ENCODE assay signal across 1 cellular context in the genomic region with DNA sequence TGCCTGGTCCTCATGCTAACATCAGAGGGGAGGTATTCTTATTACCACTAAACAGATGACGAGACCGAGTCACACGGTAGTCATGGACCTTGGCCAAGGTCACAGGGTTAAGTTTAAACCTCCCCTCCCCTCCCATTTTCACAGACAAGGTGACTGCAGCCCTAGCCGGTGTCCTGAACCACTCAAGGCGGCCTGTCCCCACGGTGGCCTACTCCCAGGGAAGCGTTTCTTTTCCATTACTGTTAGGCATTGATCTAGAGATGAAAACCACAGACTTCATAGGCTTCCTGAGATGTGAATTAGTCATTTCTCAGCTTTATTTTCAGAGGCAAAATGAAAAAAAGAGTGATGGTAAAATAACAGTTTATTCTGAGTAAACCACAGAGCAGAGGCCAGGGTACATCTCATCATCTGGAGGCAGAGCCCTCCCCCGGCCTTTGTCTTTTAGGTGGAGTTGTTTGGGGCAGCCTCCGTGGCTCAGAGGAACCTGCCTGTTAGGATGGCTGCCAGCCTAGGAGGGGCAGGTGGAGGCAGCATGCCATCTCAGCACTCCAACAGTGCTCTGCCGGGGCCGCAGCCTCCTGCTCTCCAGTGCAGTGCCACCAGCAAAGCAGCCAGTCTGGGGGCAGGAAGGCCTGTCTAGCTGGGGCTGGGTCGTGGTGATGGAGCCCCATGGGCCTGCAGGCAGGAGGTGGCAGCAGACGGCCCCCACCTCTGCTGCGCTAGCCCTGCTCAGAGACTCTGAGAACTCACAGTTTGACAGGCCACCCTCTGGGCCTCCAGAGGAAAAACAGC.
TF ChIP-seq lines count a peak whose summit lies in the region.

No MANE protein-coding gene starts in this region.

TF ChIP-seq in HepG2, 621 proteins besides CTCF, POLR2A, EP300 and RAD21 (continued from another document and continues in another):
- TF ChIP-seq, protein P1, sequence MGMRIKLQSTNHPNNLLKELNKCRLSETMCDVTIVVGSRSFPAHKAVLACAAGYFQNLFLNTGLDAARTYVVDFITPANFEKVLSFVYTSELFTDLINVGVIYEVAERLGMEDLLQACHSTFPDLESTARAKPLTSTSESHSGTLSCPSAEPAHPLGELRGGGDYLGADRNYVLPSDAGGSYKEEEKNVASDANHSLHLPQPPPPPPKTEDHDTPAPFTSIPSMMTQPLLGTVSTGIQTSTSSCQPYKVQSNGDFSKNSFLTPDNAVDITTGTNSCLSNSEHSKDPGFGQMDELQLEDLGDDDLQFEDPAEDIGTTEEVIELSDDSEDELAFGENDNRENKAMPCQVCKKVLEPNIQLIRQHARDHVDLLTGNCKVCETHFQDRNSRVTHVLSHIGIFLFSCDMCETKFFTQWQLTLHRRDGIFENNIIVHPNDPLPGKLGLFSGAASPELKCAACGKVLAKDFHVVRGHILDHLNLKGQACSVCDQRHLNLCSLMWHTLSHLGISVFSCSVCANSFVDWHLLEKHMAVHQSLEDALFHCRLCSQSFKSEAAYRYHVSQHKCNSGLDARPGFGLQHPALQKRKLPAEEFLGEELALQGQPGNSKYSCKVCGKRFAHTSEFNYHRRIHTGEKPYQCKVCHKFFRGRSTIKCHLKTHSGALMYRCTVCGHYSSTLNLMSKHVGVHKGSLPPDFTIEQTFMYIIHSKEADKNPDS (CRISPR knock-in tag; IDR thresholded peaks at IDR 0.05), result no peak
- TF ChIP-seq, protein P2, sequence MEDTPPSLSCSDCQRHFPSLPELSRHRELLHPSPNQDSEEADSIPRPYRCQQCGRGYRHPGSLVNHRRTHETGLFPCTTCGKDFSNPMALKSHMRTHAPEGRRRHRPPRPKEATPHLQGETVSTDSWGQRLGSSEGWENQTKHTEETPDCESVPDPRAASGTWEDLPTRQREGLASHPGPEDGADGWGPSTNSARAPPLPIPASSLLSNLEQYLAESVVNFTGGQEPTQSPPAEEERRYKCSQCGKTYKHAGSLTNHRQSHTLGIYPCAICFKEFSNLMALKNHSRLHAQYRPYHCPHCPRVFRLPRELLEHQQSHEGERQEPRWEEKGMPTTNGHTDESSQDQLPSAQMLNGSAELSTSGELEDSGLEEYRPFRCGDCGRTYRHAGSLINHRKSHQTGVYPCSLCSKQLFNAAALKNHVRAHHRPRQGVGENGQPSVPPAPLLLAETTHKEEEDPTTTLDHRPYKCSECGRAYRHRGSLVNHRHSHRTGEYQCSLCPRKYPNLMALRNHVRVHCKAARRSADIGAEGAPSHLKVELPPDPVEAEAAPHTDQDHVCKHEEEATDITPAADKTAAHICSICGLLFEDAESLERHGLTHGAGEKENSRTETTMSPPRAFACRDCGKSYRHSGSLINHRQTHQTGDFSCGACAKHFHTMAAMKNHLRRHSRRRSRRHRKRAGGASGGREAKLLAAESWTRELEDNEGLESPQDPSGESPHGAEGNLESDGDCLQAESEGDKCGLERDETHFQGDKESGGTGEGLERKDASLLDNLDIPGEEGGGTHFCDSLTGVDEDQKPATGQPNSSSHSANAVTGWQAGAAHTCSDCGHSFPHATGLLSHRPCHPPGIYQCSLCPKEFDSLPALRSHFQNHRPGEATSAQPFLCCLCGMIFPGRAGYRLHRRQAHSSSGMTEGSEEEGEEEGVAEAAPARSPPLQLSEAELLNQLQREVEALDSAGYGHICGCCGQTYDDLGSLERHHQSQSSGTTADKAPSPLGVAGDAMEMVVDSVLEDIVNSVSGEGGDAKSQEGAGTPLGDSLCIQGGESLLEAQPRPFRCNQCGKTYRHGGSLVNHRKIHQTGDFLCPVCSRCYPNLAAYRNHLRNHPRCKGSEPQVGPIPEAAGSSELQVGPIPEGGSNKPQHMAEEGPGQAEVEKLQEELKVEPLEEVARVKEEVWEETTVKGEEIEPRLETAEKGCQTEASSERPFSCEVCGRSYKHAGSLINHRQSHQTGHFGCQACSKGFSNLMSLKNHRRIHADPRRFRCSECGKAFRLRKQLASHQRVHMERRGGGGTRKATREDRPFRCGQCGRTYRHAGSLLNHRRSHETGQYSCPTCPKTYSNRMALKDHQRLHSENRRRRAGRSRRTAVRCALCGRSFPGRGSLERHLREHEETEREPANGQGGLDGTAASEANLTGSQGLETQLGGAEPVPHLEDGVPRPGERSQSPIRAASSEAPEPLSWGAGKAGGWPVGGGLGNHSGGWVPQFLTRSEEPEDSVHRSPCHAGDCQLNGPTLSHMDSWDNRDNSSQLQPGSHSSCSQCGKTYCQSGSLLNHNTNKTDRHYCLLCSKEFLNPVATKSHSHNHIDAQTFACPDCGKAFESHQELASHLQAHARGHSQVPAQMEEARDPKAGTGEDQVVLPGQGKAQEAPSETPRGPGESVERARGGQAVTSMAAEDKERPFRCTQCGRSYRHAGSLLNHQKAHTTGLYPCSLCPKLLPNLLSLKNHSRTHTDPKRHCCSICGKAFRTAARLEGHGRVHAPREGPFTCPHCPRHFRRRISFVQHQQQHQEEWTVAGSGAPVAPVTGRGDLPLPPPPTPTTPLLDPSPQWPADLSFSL (CRISPR knock-in tag; IDR thresholded peaks at IDR 0.05), result no peak
- TF ChIP-seq CEBPB (IDR thresholded peaks at IDR 0.05; ENCODE audit: borderline replicate concordance, low read depth, low read length), result no peak
- no peak for TF ChIP-seq SP1 (IDR thresholded peaks at IDR 0.05)
- TF ChIP-seq SP1 (CRISPR knock-in tag; IDR thresholded peaks at IDR 0.05), result no peak
- no peak for TF ChIP-seq ZNF616 (CRISPR knock-in tag; IDR thresholded peaks at IDR 0.05; ENCODE audit: low read depth)
- no peak for TF ChIP-seq ZNF775 (CRISPR knock-in tag; IDR thresholded peaks at IDR 0.05; ENCODE audit: borderline replicate concordance)
- TF ChIP-seq, protein P3, sequence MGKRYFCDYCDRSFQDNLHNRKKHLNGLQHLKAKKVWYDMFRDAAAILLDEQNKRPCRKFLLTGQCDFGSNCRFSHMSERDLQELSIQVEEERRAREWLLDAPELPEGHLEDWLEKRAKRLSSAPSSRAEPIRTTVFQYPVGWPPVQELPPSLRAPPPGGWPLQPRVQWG (CRISPR knock-in tag; IDR thresholded peaks at IDR 0.05; ENCODE audit: borderline replicate concordance, low read depth), result no peak
- no peak for TF ChIP-seq ZNF788 (CRISPR knock-in tag; IDR thresholded peaks at IDR 0.05; ENCODE audit: borderline replicate concordance)
- TF ChIP-seq FOXK1 (CRISPR knock-in tag; IDR thresholded peaks at IDR 0.05; ENCODE audit: borderline replicate concordance, low read depth), result no peak
- TF ChIP-seq NFRKB (IDR thresholded peaks at IDR 0.05), result no peak
- TF ChIP-seq ZNF558 (CRISPR knock-in tag; IDR thresholded peaks at IDR 0.05; ENCODE audit: borderline replicate concordance), result no peak
- no peak for TF ChIP-seq ZNF83 (CRISPR knock-in tag; IDR thresholded peaks at IDR 0.05; ENCODE audit: borderline replicate concordance)
- no peak for TF ChIP-seq ZNF180 (CRISPR knock-in tag; IDR thresholded peaks at IDR 0.05; ENCODE audit: borderline replicate concordance, low read depth)
- TF ChIP-seq, protein P4, sequence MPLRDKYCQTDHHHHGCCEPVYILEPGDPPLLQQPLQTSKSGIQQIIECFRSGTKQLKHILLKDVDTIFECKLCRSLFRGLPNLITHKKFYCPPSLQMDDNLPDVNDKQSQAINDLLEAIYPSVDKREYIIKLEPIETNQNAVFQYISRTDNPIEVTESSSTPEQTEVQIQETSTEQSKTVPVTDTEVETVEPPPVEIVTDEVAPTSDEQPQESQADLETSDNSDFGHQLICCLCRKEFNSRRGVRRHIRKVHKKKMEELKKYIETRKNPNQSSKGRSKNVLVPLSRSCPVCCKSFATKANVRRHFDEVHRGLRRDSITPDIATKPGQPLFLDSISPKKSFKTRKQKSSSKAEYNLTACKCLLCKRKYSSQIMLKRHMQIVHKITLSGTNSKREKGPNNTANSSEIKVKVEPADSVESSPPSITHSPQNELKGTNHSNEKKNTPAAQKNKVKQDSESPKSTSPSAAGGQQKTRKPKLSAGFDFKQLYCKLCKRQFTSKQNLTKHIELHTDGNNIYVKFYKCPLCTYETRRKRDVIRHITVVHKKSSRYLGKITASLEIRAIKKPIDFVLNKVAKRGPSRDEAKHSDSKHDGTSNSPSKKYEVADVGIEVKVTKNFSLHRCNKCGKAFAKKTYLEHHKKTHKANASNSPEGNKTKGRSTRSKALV (CRISPR knock-in tag; IDR thresholded peaks at IDR 0.05), result no peak
- TF ChIP-seq DRAP1 (CRISPR knock-in tag; IDR thresholded peaks at IDR 0.05), result no peak
- TF ChIP-seq ZNF34 (CRISPR knock-in tag; IDR thresholded peaks at IDR 0.05; ENCODE audit: borderline replicate concordance), result no peak
- no peak for TF ChIP-seq ZNF749 (CRISPR knock-in tag; IDR thresholded peaks at IDR 0.05; ENCODE audit: borderline replicate concordance)
- TF ChIP-seq, protein P5, sequence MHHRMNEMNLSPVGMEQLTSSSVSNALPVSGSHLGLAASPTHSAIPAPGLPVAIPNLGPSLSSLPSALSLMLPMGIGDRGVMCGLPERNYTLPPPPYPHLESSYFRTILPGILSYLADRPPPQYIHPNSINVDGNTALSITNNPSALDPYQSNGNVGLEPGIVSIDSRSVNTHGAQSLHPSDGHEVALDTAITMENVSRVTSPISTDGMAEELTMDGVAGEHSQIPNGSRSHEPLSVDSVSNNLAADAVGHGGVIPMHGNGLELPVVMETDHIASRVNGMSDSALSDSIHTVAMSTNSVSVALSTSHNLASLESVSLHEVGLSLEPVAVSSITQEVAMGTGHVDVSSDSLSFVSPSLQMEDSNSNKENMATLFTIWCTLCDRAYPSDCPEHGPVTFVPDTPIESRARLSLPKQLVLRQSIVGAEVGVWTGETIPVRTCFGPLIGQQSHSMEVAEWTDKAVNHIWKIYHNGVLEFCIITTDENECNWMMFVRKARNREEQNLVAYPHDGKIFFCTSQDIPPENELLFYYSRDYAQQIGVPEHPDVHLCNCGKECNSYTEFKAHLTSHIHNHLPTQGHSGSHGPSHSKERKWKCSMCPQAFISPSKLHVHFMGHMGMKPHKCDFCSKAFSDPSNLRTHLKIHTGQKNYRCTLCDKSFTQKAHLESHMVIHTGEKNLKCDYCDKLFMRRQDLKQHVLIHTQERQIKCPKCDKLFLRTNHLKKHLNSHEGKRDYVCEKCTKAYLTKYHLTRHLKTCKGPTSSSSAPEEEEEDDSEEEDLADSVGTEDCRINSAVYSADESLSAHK (CRISPR knock-in tag; IDR thresholded peaks at IDR 0.05; ENCODE audit: borderline replicate concordance), result no peak
- peak; percentile 30; the same call in 1 of the 2 replicates for TF ChIP-seq RXRB (CRISPR knock-in tag; IDR thresholded peaks at IDR 0.05; ENCODE audit: borderline replicate concordance)
- no peak for TF ChIP-seq ZNF326 (CRISPR knock-in tag; IDR thresholded peaks at IDR 0.05; ENCODE audit: borderline replicate concordance)
- TF ChIP-seq EZH2 (conservative IDR thresholded peaks at IDR 0.05; ENCODE audit: low read depth, low read length), result no peak
- no peak for TF ChIP-seq ZFYVE20 (CRISPR knock-in tag; IDR thresholded peaks at IDR 0.05; ENCODE audit: borderline replicate concordance, low read depth)
- no peak for TF ChIP-seq MTF2 (CRISPR knock-in tag; IDR thresholded peaks at IDR 0.05; ENCODE audit: borderline replicate concordance)
- TF ChIP-seq KDM6A (CRISPR knock-in tag; IDR thresholded peaks at IDR 0.05; ENCODE audit: low read depth), result no peak
- TF ChIP-seq RFX3 (CRISPR knock-in tag; IDR thresholded peaks at IDR 0.05), result no peak
- TF ChIP-seq ZNF256 (CRISPR knock-in tag; conservative IDR thresholded peaks at IDR 0.05), result no peak
- no peak for TF ChIP-seq FIP1L1 (IDR thresholded peaks at IDR 0.05; ENCODE audit: borderline replicate concordance, insufficient read depth, low read depth, low read length)
- TF ChIP-seq, protein P6, sequence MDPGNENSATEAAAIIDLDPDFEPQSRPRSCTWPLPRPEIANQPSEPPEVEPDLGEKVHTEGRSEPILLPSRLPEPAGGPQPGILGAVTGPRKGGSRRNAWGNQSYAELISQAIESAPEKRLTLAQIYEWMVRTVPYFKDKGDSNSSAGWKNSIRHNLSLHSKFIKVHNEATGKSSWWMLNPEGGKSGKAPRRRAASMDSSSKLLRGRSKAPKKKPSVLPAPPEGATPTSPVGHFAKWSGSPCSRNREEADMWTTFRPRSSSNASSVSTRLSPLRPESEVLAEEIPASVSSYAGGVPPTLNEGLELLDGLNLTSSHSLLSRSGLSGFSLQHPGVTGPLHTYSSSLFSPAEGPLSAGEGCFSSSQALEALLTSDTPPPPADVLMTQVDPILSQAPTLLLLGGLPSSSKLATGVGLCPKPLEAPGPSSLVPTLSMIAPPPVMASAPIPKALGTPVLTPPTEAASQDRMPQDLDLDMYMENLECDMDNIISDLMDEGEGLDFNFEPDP (CRISPR knock-in tag; conservative IDR thresholded peaks at IDR 0.05), result no peak
- no peak for TF ChIP-seq ZNF282 (IDR thresholded peaks at IDR 0.05; ENCODE audit: partially characterized antibody)
- TF ChIP-seq HOXD1 (CRISPR knock-in tag; IDR thresholded peaks at IDR 0.05), result no peak
- TF ChIP-seq ZNF251 (CRISPR knock-in tag; IDR thresholded peaks at IDR 0.05), result no peak
- no peak for TF ChIP-seq ZNF614 (CRISPR knock-in tag; IDR thresholded peaks at IDR 0.05; ENCODE audit: borderline replicate concordance)
- TF ChIP-seq ZNF75D (CRISPR knock-in tag; IDR thresholded peaks at IDR 0.05; ENCODE audit: borderline replicate concordance), result no peak
- no peak for TF ChIP-seq ZSCAN25 (CRISPR knock-in tag; IDR thresholded peaks at IDR 0.05)
- no peak for TF ChIP-seq NCOR1 (IDR thresholded peaks at IDR 0.05; ENCODE audit: borderline replicate concordance, low read length)
- TF ChIP-seq CREB3 (CRISPR knock-in tag; IDR thresholded peaks at IDR 0.05), result no peak
- no peak for TF ChIP-seq CREB1 (IDR thresholded peaks at IDR 0.05)
- TF ChIP-seq CREB1 (CRISPR knock-in tag; IDR thresholded peaks at IDR 0.05), result no peak
- TF ChIP-seq ZNF629 (CRISPR knock-in tag; conservative IDR thresholded peaks at IDR 0.05), result no peak
